Comparison of ENCODE assay signal across 8 cellular contexts in genomic region chr18:58303363-58303762, GRCh38.
DNase-seq lines count a peak whose midpoint lies in the region; ATAC-seq, FAIRE-seq and TF ChIP-seq lines count a peak whose summit lies in the region.

No MANE protein-coding gene starts in this region.

- DNase-seq in pancreas: no peak
- no peak for DNase-seq in NCI-H128 (lab: John Stamatoyannopoulos, UW; ENCODE audit: unreplicated experiment)
- no peak for DNase-seq in DMS 273 (lab: John Stamatoyannopoulos, UW; ENCODE audit: unreplicated experiment)
- DNase-seq in uterus: no peak
- no peak for DNase-seq in NCI-H345 treated with DMSO at 0.1 percent for 48 hours (lab: John Stamatoyannopoulos, UW; ENCODE audit: unreplicated experiment)

- no peak for TF ChIP-seq POLR2A in uterus (IDR thresholded peaks at IDR 0.05)

- H3K9me3 ChIP-seq in pancreas: no peaks in the 10 kb centered on the region
- H3K9me3 ChIP-seq in uterus: no peaks in the 10 kb centered on the region

- H3K4me1 ChIP-seq in pancreas (peaks cover 0 to 5% (median 0%) of the 10 kb centered on the region in 3 donors), uterus (no peaks in the 10 kb centered on the region)

- no peak overlapping the region for H3K4me3 ChIP-seq in pancreas
- H3K4me3 ChIP-seq in uterus: no peak overlapping the region

- H3K27ac ChIP-seq in pancreas (no peak overlapping the region), uterus (no peak overlapping the region)

- WGBS in pancreas, 2 donors: 69% methylated on average over 3 of the region's 3 CpGs

- ATAC-seq in GM18520 (IDR thresholded peaks at IDR 0.05; ENCODE audit: unreplicated experiment) (peak; percentile 65), GM21619 (IDR thresholded peaks at IDR 0.05; ENCODE audit: unreplicated experiment) (peak; percentile 85), HG03571 (IDR thresholded peaks at IDR 0.05; ENCODE audit: unreplicated experiment) (peak; percentile 63), pancreas (peak in 3 of 4 donors; percentile 40 to 73 (median 58))

- H3K36me3 ChIP-seq in pancreas (no peaks in the 10 kb centered on the region), uterus (no peaks in the 10 kb centered on the region)

- H3K27me3 ChIP-seq in pancreas (no peaks in the 10 kb centered on the region), uterus (no peaks in the 10 kb centered on the region)

- no peak for FAIRE-seq in pancreas (lab: Jason Lieb, UNC)

- intact Hi-C loops in pancreas (cut with DNase I): no loop called here
- intact Hi-C loops in uterus (cut with DNase I; ENCODE audit: low total_unique reads): no loop called here

- TF ChIP-seq CTCF in pancreas (IDR thresholded peaks at IDR 0.05): no peak
- no peak for TF ChIP-seq CTCF in uterus (IDR thresholded peaks at IDR 0.05)
